8 cellular contexts compared by ENCODE assay signal in genomic region chrX:123422875-123423274, GRCh38.
DNase-seq lines count a peak whose midpoint lies in the region; TF ChIP-seq lines count a peak whose summit lies in the region.

No MANE protein-coding gene starts in this region.

- TF ChIP-seq CTCF in epithelial cell of proximal tubule (conservative IDR thresholded peaks at IDR 0.05; ENCODE audit: low read depth, low read length), result peak; percentile 75

- DNase-seq in NCI-H510A treated with DMSO at 0.1 percent for 48 hours (lab: John Stamatoyannopoulos, UW) (peak; percentile 26), NCI-H510A (lab: John Stamatoyannopoulos, UW) (no peak), NCI-H748 treated with DMSO at 0.1 percent for 48 hours (lab: John Stamatoyannopoulos, UW) (peak; percentile 9), epithelial cell of proximal tubule (ENCODE audit: low read depth) (no peak), retina (peak; percentile 6), NCI-H128 (lab: John Stamatoyannopoulos, UW; ENCODE audit: unreplicated experiment) (no peak), HCEC 1CT (no peak)
- DNase-seq in activated effector memory CD4-positive, alpha-beta T cell treated with Interleukin-2 at 50 U/mL for 16 hours, result no peak

- no peak overlapping the region for H3K4me3 ChIP-seq in epithelial cell of proximal tubule (ENCODE audit: low read depth, low read length)

Comparison
In these comparisons a context has a peak if more than half of its experiments do, and no peak if none do; other contexts are left out.
1. DNase-seq: peak in NCI-H510A treated with DMSO at 0.1 percent for 48 hours (single experiment), NCI-H748 treated with DMSO at 0.1 percent for 48 hours (single experiment) and retina (single experiment); none in NCI-H510A (single experiment), epithelial cell of proximal tubule (single experiment), activated effector memory CD4-positive, alpha-beta T cell treated with Interleukin-2 at 50 U/mL for 16 hours (single experiment), NCI-H128 (single experiment) and HCEC 1CT (single experiment).